In the genomic region with DNA sequence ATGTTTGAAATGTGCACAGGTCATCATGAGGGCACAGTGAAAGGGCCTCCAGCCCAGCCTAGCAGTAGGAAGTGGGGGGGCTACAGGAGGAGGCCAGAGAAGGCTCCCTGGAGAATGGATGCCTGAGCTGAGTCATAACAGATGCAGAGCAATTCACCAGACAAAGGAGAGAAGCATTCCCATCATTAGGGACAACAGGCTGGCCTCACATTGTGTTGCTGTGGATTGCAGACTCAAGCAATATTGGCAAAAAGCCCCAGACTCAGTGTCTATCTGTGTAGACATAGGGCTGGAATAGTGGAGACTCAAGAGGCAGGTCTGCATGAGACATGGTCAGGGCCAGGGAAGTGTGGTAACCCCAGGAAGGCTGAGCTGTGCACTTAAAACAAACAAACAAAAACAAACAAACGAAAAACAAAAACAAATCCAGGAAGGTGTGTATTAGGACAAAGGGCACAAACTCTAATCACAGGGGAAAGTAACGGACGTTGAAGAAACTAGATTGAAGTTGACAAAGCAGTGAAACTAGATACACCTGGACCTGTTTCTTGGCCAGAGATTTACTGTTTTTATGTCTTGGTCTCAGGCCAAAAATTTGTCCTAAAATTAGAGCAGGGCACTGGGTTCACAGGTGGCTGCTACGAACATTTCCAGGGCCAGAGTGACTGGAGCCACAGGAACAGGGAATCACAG, we compare ENCODE assay signal across 15 cellular contexts.
DNase-seq lines count a peak whose midpoint lies in the region; ATAC-seq, FAIRE-seq and TF ChIP-seq lines count a peak whose summit lies in the region.
"Had no signal": no experiment of that assay in that cellular context is flagged by ENCODE, and none has a peak within 500 bp of the region (broad histone marks: within the 10 kb centered on the region; RNA-seq: fewer than 3 reads in every experiment).

No MANE protein-coding gene starts in this region.

- H3K27me3 ChIP-seq in astrocyte (ENCODE audit: insufficient read depth, low read length) (no peaks in the 10 kb centered on the region), iPS-20b (ENCODE audit: insufficient read depth, low read length) (no peaks in the 10 kb centered on the region)
- no peaks in the 10 kb centered on the region for H3K27me3 ChIP-seq in effector memory CD4-positive, alpha-beta T cell (replicated peaks; ENCODE audit: control insufficient read depth, insufficient read depth, low read length, poor library complexity, severe bottlenecking)

- no peak overlapping the region for H3K4me3 Mint-ChIP-seq in astrocyte (ENCODE audit: unreplicated experiment)
- H3K4me3 Mint-ChIP-seq: B cell had no signal

- no peak overlapping the region for H2AFZ ChIP-seq in astrocyte (ENCODE audit: low read depth, low read length)

- no peaks in the 10 kb centered on the region for H3K79me2 ChIP-seq in astrocyte (ENCODE audit: insufficient read depth, low read length)

- no peak for ATAC-seq in HG03354 (IDR thresholded peaks at IDR 0.05; ENCODE audit: poor library complexity, severe bottlenecking, unreplicated experiment)

- H3K9me3 ChIP-seq in astrocyte (ENCODE audit: insufficient read depth, low read depth, low read length) (no peaks in the 10 kb centered on the region), iPS-20b (ENCODE audit: insufficient read depth, low read depth, low read length) (no peaks in the 10 kb centered on the region)
- no peaks in the 10 kb centered on the region for H3K9me3 ChIP-seq in effector memory CD4-positive, alpha-beta T cell (ENCODE audit: control insufficient read depth, low read length)

- H3K27ac Mint-ChIP-seq in astrocyte (ENCODE audit: unreplicated experiment): peak overlapping the region; percentile 29
- H3K27ac Mint-ChIP-seq: B cell had no signal

- DNase-seq in HS-5 (ENCODE audit: low read depth) (peak; percentile 19), astrocyte (ENCODE audit: low read depth) (peak; percentile 47), NCI-H748 (lab: John Stamatoyannopoulos, UW; ENCODE audit: unreplicated experiment) (no peak), cerebellar nuclear complex (lab: John Stamatoyannopoulos, UW) (no peak)
- DNase-seq in effector memory CD4-positive, alpha-beta T cell: no peak
- DNase-seq: activated CD4-positive, alpha-beta T cell treated with anti-CD3 and anti-CD28 coated beads, Interleukin-2, amount 50 U/mL, for 48 hours; activated naive CD4-positive, alpha-beta T cell; foreskin fibroblast; NCI-H510A treated with DMSO at 0.1 percent for 48 hours; occipital lobe had no signal

- no peaks in the 10 kb centered on the region for H4K20me1 ChIP-seq in astrocyte (ENCODE audit: insufficient read depth, low read length)

- H3K4me1 Mint-ChIP-seq in astrocyte (ENCODE audit: low read depth, unreplicated experiment): peaks cover 8% of the 10 kb centered on the region
- H3K4me1 Mint-ChIP-seq: B cell had no signal

- H3K36me3 ChIP-seq in astrocyte (ENCODE audit: insufficient read depth, low read length) (no peaks in the 10 kb centered on the region), iPS-20b (ENCODE audit: insufficient read depth, low read depth, low read length) (no peaks in the 10 kb centered on the region)
- H3K36me3 ChIP-seq in effector memory CD4-positive, alpha-beta T cell (ENCODE audit: control insufficient read depth, insufficient read depth, low read length): no peaks in the 10 kb centered on the region

- H3K9ac ChIP-seq in astrocyte (ENCODE audit: low read length) (no peak overlapping the region), iPS-20b (ENCODE audit: low read depth, low read length) (peak overlapping the region; percentile 46; the same call in 1 of the 2 replicates)

- H3K4me2 ChIP-seq in astrocyte (ENCODE audit: low read length): no peak overlapping the region

- H3K36me3 Mint-ChIP-seq in astrocyte (ENCODE audit: low read depth, unreplicated experiment): no peaks in the 10 kb centered on the region

- no peaks in the 10 kb centered on the region for H3K4me1 ChIP-seq in astrocyte (ENCODE audit: insufficient read depth, low read length)
- peaks cover 62% of the 10 kb centered on the region for H3K4me1 ChIP-seq in iPS-20b (ENCODE audit: insufficient read depth, low read length)
- no peaks in the 10 kb centered on the region for H3K4me1 ChIP-seq in effector memory CD4-positive, alpha-beta T cell (ENCODE audit: control insufficient read depth, insufficient read depth, low read length, poor library complexity, severe bottlenecking)

- FAIRE-seq in astrocyte (lab: Jason Lieb, UNC): no peak
- FAIRE-seq: colon had no signal

- H3K9me3 Mint-ChIP-seq in astrocyte (ENCODE audit: unreplicated experiment): no peaks in the 10 kb centered on the region

- no peak overlapping the region for H3K4me3 ChIP-seq in astrocyte (ENCODE audit: insufficient read depth, low read depth, low read length)
- 0 out of 2 replicates have a peak overlapping the region, but pooled peaks have one; percentile 1 for H3K4me3 ChIP-seq in iPS-20b (ENCODE audit: low read length)
- no peak overlapping the region for H3K4me3 ChIP-seq in effector memory CD4-positive, alpha-beta T cell (ENCODE audit: insufficient read depth, low read depth, low read length, poor library complexity, severe bottlenecking)

- TF ChIP-seq CTCF in 22Rv1 (IDR thresholded peaks at IDR 0.05) (no peak), astrocyte (IDR thresholded peaks at IDR 0.05; ENCODE audit: insufficient read depth, low read depth, low read length) (no peak)

- peak overlapping the region; percentile 50 for H3K27ac ChIP-seq in 22Rv1
- no peak overlapping the region for H3K27ac ChIP-seq in astrocyte (ENCODE audit: low read depth, low read length)
- peak overlapping the region; percentile 2 for H3K27ac ChIP-seq in iPS-20b (ENCODE audit: low read length)
- H3K27ac ChIP-seq in effector memory CD4-positive, alpha-beta T cell (ENCODE audit: insufficient read depth, low read length, poor library complexity, severe bottlenecking): no peak overlapping the region

- no peaks in the 10 kb centered on the region for H3K27me3 Mint-ChIP-seq in astrocyte (ENCODE audit: low read depth, unreplicated experiment)
- H3K27me3 Mint-ChIP-seq: B cell had no signal

Comparison
In these comparisons a context has a peak if more than half of its experiments do, and no peak if none do; other contexts are left out.
1. H3K27ac ChIP-seq: peak in 22Rv1 (single experiment) and iPS-20b (single experiment); none in astrocyte (single experiment) and effector memory CD4-positive, alpha-beta T cell (single experiment).
2. DNase-seq: peak in HS-5 (single experiment) and astrocyte (single experiment); none in effector memory CD4-positive, alpha-beta T cell (0 of 3), NCI-H748 (single experiment) and cerebellar nuclear complex (0 of 2).